In the genomic region with DNA sequence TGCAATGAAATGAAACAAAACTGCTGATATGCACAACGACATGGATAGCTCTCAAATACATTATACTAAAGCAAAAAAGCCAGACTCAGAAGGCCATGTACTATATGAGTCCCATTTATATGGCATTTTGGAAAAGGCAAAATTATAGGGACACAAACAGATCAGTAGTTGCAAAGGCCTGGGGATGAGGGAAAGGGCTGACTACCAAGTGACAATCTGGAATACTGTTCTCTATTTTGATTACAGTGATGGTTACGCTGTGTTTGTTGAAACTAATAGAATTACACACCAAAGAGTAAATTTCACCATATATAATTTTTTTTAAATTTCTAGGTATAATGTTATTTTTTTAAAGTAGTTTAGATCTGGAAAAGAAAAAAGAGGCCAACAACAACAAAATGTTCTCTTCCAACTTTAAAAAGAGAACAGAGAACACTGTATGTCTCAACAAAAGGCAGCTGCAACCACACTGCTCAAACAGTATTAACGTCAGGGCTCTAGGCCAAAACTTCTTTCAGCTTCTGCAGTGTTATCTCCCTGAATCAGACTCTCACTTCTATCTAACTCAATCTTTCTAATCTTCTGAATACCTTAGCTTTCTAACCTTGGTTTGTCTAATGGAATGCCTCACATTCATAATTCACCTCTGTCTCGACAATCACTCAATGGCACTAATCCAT, we compare ENCODE assay signal across 9 cellular contexts.
DNase-seq lines count a peak whose midpoint lies in the region; ATAC-seq and TF ChIP-seq lines count a peak whose summit lies in the region.
"Had no signal": no experiment of that assay in that cellular context is flagged by ENCODE, and none has a peak within 500 bp of the region (broad histone marks: within the 10 kb centered on the region; RNA-seq: fewer than 3 reads in every experiment).

No MANE protein-coding gene starts in this region.

- POLR2A ChIA-PET in Caco-2 (lab: Charles Lee): no interaction called here

- H3K4me1 ChIP-seq in upper lobe of right lung (peaks cover 29% of the 10 kb centered on the region), Caco-2 (peaks cover 5% of the 10 kb centered on the region; the same call in 1 of the 2 replicates)

- H3K9me3 Mint-ChIP-seq in activated naive CD8-positive, alpha-beta T cell (ENCODE audit: low read depth): peaks cover 7% of the 10 kb centered on the region
- H3K9me3 Mint-ChIP-seq in activated naive CD8-positive, alpha-beta T cell treated with anti-CD3 and anti-CD28 coated beads, Interleukin-2, amount 50 U/mL, for 24 hours: peaks cover 7% of the 10 kb centered on the region
- H3K9me3 Mint-ChIP-seq in immature natural killer cell (no peaks in the 10 kb centered on the region), Caco-2 (ENCODE audit: unreplicated experiment) (no peaks in the 10 kb centered on the region)
- H3K9me3 Mint-ChIP-seq: activated T-cell treated with anti-CD3 and anti-CD28 coated beads, Interleukin-2, amount 50 U/mL, for 4 hours had no signal

- peak overlapping the region; percentile 55 for H3K27ac Mint-ChIP-seq in activated naive CD8-positive, alpha-beta T cell
- H3K27ac Mint-ChIP-seq in activated naive CD8-positive, alpha-beta T cell treated with anti-CD3 and anti-CD28 coated beads, Interleukin-2, amount 50 U/mL, for 24 hours: no peak overlapping the region
- H3K27ac Mint-ChIP-seq in immature natural killer cell (peak overlapping the region in 4 of 6 donors; percentile 2 to 61 (median 18)), Caco-2 (ENCODE audit: unreplicated experiment) (no peak overlapping the region)

- H3K36me3 Mint-ChIP-seq in activated naive CD8-positive, alpha-beta T cell: peaks cover 15% of the 10 kb centered on the region
- H3K36me3 Mint-ChIP-seq in activated naive CD8-positive, alpha-beta T cell treated with anti-CD3 and anti-CD28 coated beads, Interleukin-2, amount 50 U/mL, for 24 hours (ENCODE audit: low read depth): peaks cover 42% of the 10 kb centered on the region
- H3K36me3 Mint-ChIP-seq in immature natural killer cell (peaks cover 0 to 8% (median 0%) of the 10 kb centered on the region in 3 donors), Caco-2 (ENCODE audit: insufficient read depth, unreplicated experiment) (peaks cover 33% of the 10 kb centered on the region)

- no peaks in the 10 kb centered on the region for H3K27me3 Mint-ChIP-seq in activated naive CD8-positive, alpha-beta T cell
- no peaks in the 10 kb centered on the region for H3K27me3 Mint-ChIP-seq in activated naive CD8-positive, alpha-beta T cell treated with anti-CD3 and anti-CD28 coated beads, Interleukin-2, amount 50 U/mL, for 24 hours
- peaks cover 0 to 2% (median 0%) of the 10 kb centered on the region in 3 donors for H3K27me3 Mint-ChIP-seq in immature natural killer cell (ENCODE audit: low read depth in 3 of 3)
- no peaks in the 10 kb centered on the region for H3K27me3 Mint-ChIP-seq in Caco-2 (ENCODE audit: insufficient read depth, unreplicated experiment)

- intact Hi-C loops in upper lobe of right lung (cut with DNase I) (no loop called here), Caco-2 (cut with micrococcal nuclease; ENCODE audit: unreplicated experiment) (no loop called here)

- H3K4me3 Mint-ChIP-seq in activated naive CD8-positive, alpha-beta T cell: no peak overlapping the region
- H3K4me3 Mint-ChIP-seq in activated naive CD8-positive, alpha-beta T cell treated with anti-CD3 and anti-CD28 coated beads, Interleukin-2, amount 50 U/mL, for 24 hours: no peak overlapping the region
- H3K4me3 Mint-ChIP-seq in immature natural killer cell (no peak overlapping the region), Caco-2 (ENCODE audit: unreplicated experiment) (no peak overlapping the region)
- H3K4me3 Mint-ChIP-seq: activated T-cell treated with anti-CD3 and anti-CD28 coated beads, Interleukin-2, amount 50 U/mL, for 4 hours had no signal

- CTCF ChIA-PET in Caco-2 (lab: Charles Lee): no interaction called here

- H3K36me3 ChIP-seq in upper lobe of right lung (no peaks in the 10 kb centered on the region), Caco-2 (ENCODE audit: control insufficient read depth, insufficient read depth, low read length) (no peaks in the 10 kb centered on the region)

- no peak for DNase-seq in activated naive CD8-positive, alpha-beta T cell treated with anti-CD3 and anti-CD28 coated beads, Interleukin-2, amount 50 U/mL, for 24 hours
- DNase-seq in immature natural killer cell (no peak), upper lobe of right lung (no peak), Caco-2 (no peak)
- DNase-seq in activated naive CD4-positive, alpha-beta T cell (lab: John Stamatoyannopoulos, UW): no peak
- DNase-seq: activated T-cell treated with anti-CD3 and anti-CD28 coated beads, Interleukin-2, amount 50 U/mL, for 4 hours had no signal

- H3K9me3 ChIP-seq in upper lobe of right lung (no peaks in the 10 kb centered on the region), Caco-2 (no peaks in the 10 kb centered on the region)

- no TSS peak for BruUV-seq in Caco-2 (replicated peaks; lab: Mats Ljungman, UMichigan)

- H3K4me1 Mint-ChIP-seq in activated naive CD8-positive, alpha-beta T cell (ENCODE audit: low read depth): peaks cover 59% of the 10 kb centered on the region
- peaks cover 43% of the 10 kb centered on the region for H3K4me1 Mint-ChIP-seq in activated naive CD8-positive, alpha-beta T cell treated with anti-CD3 and anti-CD28 coated beads, Interleukin-2, amount 50 U/mL, for 24 hours
- peaks cover 42 to 78% of the 10 kb centered on the region in 2 donors for H3K4me1 Mint-ChIP-seq in immature natural killer cell
- H3K4me1 Mint-ChIP-seq in Caco-2 (ENCODE audit: low read depth, unreplicated experiment): peaks cover 17% of the 10 kb centered on the region

- TF ChIP-seq CTCF in VCaP (conservative IDR thresholded peaks at IDR 0.05): no peak
- no peak for TF ChIP-seq CTCF in upper lobe of right lung (IDR thresholded peaks at IDR 0.05)
- no peak for TF ChIP-seq CTCF in Caco-2 (IDR thresholded peaks at IDR 0.05; ENCODE audit: insufficient read depth in 1 of 2, low read depth in 1 of 2, low read length in 1 of 2, severe bottlenecking in 1 of 2, unreplicated experiment in 1 of 2)

- no peak for ATAC-seq in activated naive CD8-positive, alpha-beta T cell treated with anti-CD3 and anti-CD28 coated beads, Interleukin-2, amount 50 U/mL, for 24 hours
- ATAC-seq in upper lobe of right lung (peak; percentile 55), GM19324 (IDR thresholded peaks at IDR 0.05; ENCODE audit: low FRiP score, unreplicated experiment) (no peak)

- no peak overlapping the region for H3K4me3 ChIP-seq in upper lobe of right lung
- no peak overlapping the region for H3K4me3 ChIP-seq in Caco-2 (ENCODE audit: low read depth, low read length)

- H3K27me3 ChIP-seq in upper lobe of right lung: no peaks in the 10 kb centered on the region
- H3K27me3 ChIP-seq in Caco-2 (replicated peaks; ENCODE audit: control insufficient read depth, insufficient read depth, low read length): no peaks in the 10 kb centered on the region

- H3K27ac ChIP-seq in VCaP (peak overlapping the region; percentile 33), upper lobe of right lung (peak overlapping the region; percentile 47)

Comparison
In these comparisons a context has a peak if more than half of its experiments do, and no peak if none do; other contexts are left out.
1. H3K27ac Mint-ChIP-seq: peak in activated naive CD8-positive, alpha-beta T cell (single experiment) and immature natural killer cell (4 of 6); none in activated naive CD8-positive, alpha-beta T cell treated with anti-CD3 and anti-CD28 coated beads, Interleukin-2, amount 50 U/mL, for 24 hours (single experiment) and Caco-2 (single experiment).